In genomic region chr2:238478216-238478615, GRCh38 we compare ENCODE assay signal across 27 cellular contexts.
"Had no signal": no experiment of that assay in that cellular context is flagged by ENCODE, and none has a peak within 500 bp of the region (broad histone marks: within the 10 kb centered on the region; RNA-seq: fewer than 3 reads in every experiment).

No MANE protein-coding gene starts in this region.

- H3K4me3 ChIP-seq: neural progenitor cell, ovary, psoas muscle, skin epidermis, smooth muscle cell, spleen, stomach, thoracic aorta, thyroid gland, tibial nerve, upper lobe of left lung, vagina had no signal

- DNase-seq: natural killer cell; occipital lobe; ovary; posterior cingulate gyrus; psoas muscle; right cardiac atrium; spleen; stimulated activated CD4-positive, alpha-beta T cell treated with anti-CD3 and anti-CD28 coated beads, Interleukin-12 subunit alpha, Interleukin-12 subunit beta, amount 100 ng/mL, for 4 hours; stimulated activated CD4-positive, alpha-beta T cell treated with anti-CD3 and anti-CD28 coated beads, Interleukin-2, amount 100 ng/mL, for 24 hours; stimulated activated CD4-positive, alpha-beta T cell treated with anti-CD3 and anti-CD28 coated beads, Interleukin-2, amount 100 ng/mL, for 48 hours; stimulated activated CD4-positive, alpha-beta T cell treated with anti-CD3 and anti-CD28 coated beads, Interleukin-4, amount 100 ng/mL, for 24 hours; stimulated activated naive B cell treated with anti-CD40 and anti-IgM and Interleukin-4, amounts not matched to agents 10 μg/mL and 1 μg/mL and 100 μg/mL, for 72 hours; stimulated activated naive CD4-positive, alpha-beta T cell treated with Interleukin-2 at 50 U/mL for 16 hours; stomach; thyroid gland; trophoblast cell; upper lobe of left lung had no signal

- H3K27ac ChIP-seq: neural progenitor cell, ovary, parathyroid adenoma, psoas muscle, skin epidermis, spleen, stomach, thoracic aorta, thyroid gland, tibial nerve, upper lobe of left lung, vagina had no signal

- H3K27me3 ChIP-seq: neural progenitor cell, ovary, spleen, stomach, thyroid gland, tibial nerve, upper lobe of left lung, vagina had no signal

- H3K4me1 ChIP-seq: neural progenitor cell, parathyroid adenoma, psoas muscle, spleen, stomach, thyroid gland, tibial nerve, upper lobe of left lung, vagina had no signal

- H3K4me2 ChIP-seq: neural progenitor cell, smooth muscle cell had no signal

- FAIRE-seq: urothelium cell line had no signal

- H3K9me3 ChIP-seq: thyroid gland had no signal

- H3K9ac ChIP-seq: neural progenitor cell, parathyroid adenoma had no signal

- H3K36me3 ChIP-seq: ovary, spleen, stomach, thoracic aorta, thyroid gland, upper lobe of left lung, vagina had no signal

- H3K79me2 ChIP-seq: parathyroid adenoma had no signal

- H2AFZ ChIP-seq: neural progenitor cell, parathyroid adenoma had no signal

- ATAC-seq: natural killer cell; psoas muscle; right cardiac atrium; sciatic nerve; stimulated activated effector memory CD8-positive, alpha-beta T cell treated with anti-CD3 and anti-CD28 coated beads, Interleukin-12 subunit alpha, Interleukin-12 subunit beta, amount 100 ng/mL, for 72 hours; stimulated activated naive B cell treated with anti-CD40 and anti-IgM and Interleukin-4, amounts not matched to agents 10 μg/mL and 1 μg/mL and 100 μg/mL, for 72 hours had no signal
